Comparison of ENCODE assay signal across 8 cellular contexts in the genomic region with DNA sequence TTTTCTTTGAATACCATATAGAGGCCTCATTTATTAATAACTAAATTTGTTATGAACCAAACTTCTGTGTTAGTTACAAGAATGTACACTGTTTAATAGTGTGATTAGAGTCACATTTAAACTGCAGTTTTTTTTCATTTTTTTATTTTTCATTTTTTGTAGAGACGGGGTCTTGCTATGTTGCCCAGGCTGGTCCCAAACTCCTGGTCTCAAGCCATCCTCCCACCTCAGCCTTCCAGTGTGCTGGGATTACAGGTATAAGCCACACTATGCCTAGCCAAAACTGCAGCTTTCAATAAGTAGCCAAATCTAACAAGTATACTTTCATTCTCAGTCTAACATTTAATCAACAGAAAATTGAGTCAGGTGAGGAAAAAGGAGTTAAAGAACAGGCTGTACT.
"Had no signal": no experiment of that assay in that cellular context is flagged by ENCODE, and none has a peak within 500 bp of the region (broad histone marks: within the 10 kb centered on the region; RNA-seq: fewer than 3 reads in every experiment).

No MANE protein-coding gene starts in this region.

- H3K9ac ChIP-seq: GM23248 had no signal

- FAIRE-seq: HTR-8/SVneo had no signal

- H3K4me3 ChIP-seq: GM23248, HAP-1 had no signal

- H3K9me3 ChIP-seq: HAP-1 had no signal

- DNase-seq: GM23248, GOT3, H7, Karpas-422, KG1 had no signal

- H3K36me3 ChIP-seq: HAP-1 had no signal

- ATAC-seq: HCT116 had no signal

- H3K27ac ChIP-seq: GM23248 had no signal

- H2AFZ ChIP-seq: GM23248 had no signal

- H3K4me1 ChIP-seq: HAP-1 had no signal
